13 cellular contexts compared by ENCODE assay signal in the genomic region with DNA sequence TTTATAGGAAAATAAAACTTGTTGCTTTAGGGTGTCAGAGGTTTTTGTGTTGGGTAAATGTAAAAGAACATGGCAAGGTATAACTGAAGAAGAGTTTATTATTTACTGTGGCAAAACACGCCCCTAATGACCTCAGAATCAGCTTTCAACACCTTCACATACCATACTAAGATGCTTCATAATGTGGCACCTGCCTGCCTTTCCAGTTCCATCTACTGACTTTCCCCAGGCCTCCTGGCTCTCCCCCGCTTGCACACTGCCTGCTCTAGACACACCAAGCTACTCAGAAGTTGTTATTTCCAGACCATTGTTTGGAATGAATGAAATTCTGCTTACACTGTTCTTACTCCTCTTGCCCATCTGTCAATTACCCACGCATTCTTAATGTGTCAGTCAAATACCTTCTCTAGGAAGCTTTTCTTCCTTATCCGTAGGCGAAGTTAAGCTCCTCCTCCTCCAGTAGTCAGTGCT. TPM values are rescaled to one million over a fixed set of nuclear protein-coding genes. Genes with fewer than 3 reads are reported as not detected.
A peak's percentile ranks its signal among the peaks of the same experiment; 100 is the strongest.
DNase-seq lines count a peak whose midpoint lies in the region; ATAC-seq and TF ChIP-seq lines count a peak whose summit lies in the region.
"Had no signal": no experiment of that assay in that cellular context is flagged by ENCODE, and none has a peak within 500 bp of the region (broad histone marks: within the 10 kb centered on the region; RNA-seq: fewer than 3 reads in every experiment).

No MANE protein-coding gene starts in this region.

- ATAC-seq in activated T-cell treated with anti-CD3 and anti-CD28 coated beads, Interleukin-2, amount 50 U/mL, for 72 hours (replicated peaks in 1 of 2) = no peak

- peak overlapping the region; percentile 21 to 29 for H3K4me3 Mint-ChIP-seq in activated T-cell treated with anti-CD3 and anti-CD28 coated beads, Interleukin-2, amount 50 U/mL, for 72 hours
- H3K4me3 Mint-ChIP-seq in activated CD4-positive, alpha-beta memory T cell treated with anti-CD3 and anti-CD28 coated beads for 36 hours = peak overlapping the region; percentile 17
- H3K4me3 Mint-ChIP-seq in immature natural killer cell = peak overlapping the region; percentile 12 to 45 (median 33)
- H3K4me3 Mint-ChIP-seq in type B pancreatic cell = peak overlapping the region; percentile 80
- H3K4me3 Mint-ChIP-seq: dendritic cell treated with granulocyte-macrophage colony-stimulating factor and Interleukin-4, amounts not matched to agents 40 ng/mL and 50 ng/mL, for 4 days had no signal

- no peak for TF ChIP-seq CTCF in type B pancreatic cell (conservative IDR thresholded peaks at IDR 0.05)

- intact Hi-C loops in activated CD4-positive, alpha-beta memory T cell treated with anti-CD3 and anti-CD28 coated beads for 36 hours (cut with micrococcal nuclease) = loop anchor here (2.0 kb wide), 1 partner anchor 174 kb away; no protein-coding TSS in a partner anchor

- H3K36me3 Mint-ChIP-seq in activated T-cell treated with anti-CD3 and anti-CD28 coated beads, Interleukin-2, amount 50 U/mL, for 72 hours (ENCODE audit: insufficient read depth in 2 of 2) = no peaks in the 10 kb centered on the region
- no peaks in the 10 kb centered on the region for H3K36me3 Mint-ChIP-seq in activated CD4-positive, alpha-beta memory T cell treated with anti-CD3 and anti-CD28 coated beads for 36 hours
- no peaks in the 10 kb centered on the region for H3K36me3 Mint-ChIP-seq in immature natural killer cell
- H3K36me3 Mint-ChIP-seq in type B pancreatic cell = peaks cover 3% of the 10 kb centered on the region

- no peaks in the 10 kb centered on the region for H3K9me3 Mint-ChIP-seq in activated T-cell treated with anti-CD3 and anti-CD28 coated beads, Interleukin-2, amount 50 U/mL, for 72 hours
- H3K9me3 Mint-ChIP-seq in activated CD4-positive, alpha-beta memory T cell treated with anti-CD3 and anti-CD28 coated beads for 36 hours = no peaks in the 10 kb centered on the region
- H3K9me3 Mint-ChIP-seq in immature natural killer cell = peaks cover 0 to 2% (median 0%) of the 10 kb centered on the region in 6 donors
- H3K9me3 Mint-ChIP-seq in type B pancreatic cell = no peaks in the 10 kb centered on the region
- H3K9me3 Mint-ChIP-seq: dendritic cell treated with granulocyte-macrophage colony-stimulating factor and Interleukin-4, amounts not matched to agents 40 ng/mL and 50 ng/mL, for 4 days had no signal

- H3K4me1 Mint-ChIP-seq in activated T-cell treated with anti-CD3 and anti-CD28 coated beads, Interleukin-2, amount 50 U/mL, for 72 hours (ENCODE audit: low read depth) = peaks cover 13% of the 10 kb centered on the region
- peaks cover 10% of the 10 kb centered on the region for H3K4me1 Mint-ChIP-seq in activated CD4-positive, alpha-beta memory T cell treated with anti-CD3 and anti-CD28 coated beads for 36 hours (ENCODE audit: low read depth)
- H3K4me1 Mint-ChIP-seq in immature natural killer cell (peaks cover 5 to 15% of the 10 kb centered on the region in 2 donors), type B pancreatic cell (ENCODE audit: unreplicated experiment) (peaks cover 4% of the 10 kb centered on the region)

- CTCF ChIA-PET in activated CD4-positive, alpha-beta memory T cell treated with anti-CD3 and anti-CD28 coated beads for 36 hours (lab: Charles Lee) = interaction anchor here (1.0 kb wide), 1 partner anchor 251 kb away, joined by 3 read pairs; no protein-coding TSS in a partner anchor

- DNase-seq in activated T-cell treated with anti-CD3 and anti-CD28 coated beads, Interleukin-2, amount 50 U/mL, for 72 hours = no peak
- DNase-seq in activated T-cell treated with anti-CD3 and anti-CD28 coated beads, Interleukin-2, amount 50 U/mL, for 1 hour = no peak
- no peak for DNase-seq in activated CD4-positive, alpha-beta memory T cell treated with anti-CD3 and anti-CD28 coated beads for 36 hours
- DNase-seq in immature natural killer cell (no peak), type B pancreatic cell (ENCODE audit: extremely low spot score, unreplicated experiment) (no peak), occipital lobe (lab: John Stamatoyannopoulos, UW) (no peak), GF-D8 (lab: John Stamatoyannopoulos, UW) (no peak), NCI-H2081 (lab: John Stamatoyannopoulos, UW) (no peak)
- DNase-seq: activated naive CD4-positive, alpha-beta T cell treated with Interleukin-2 at 50 U/mL for 16 hours; GM23248; mammary epithelial cell; testis had no signal

- POLR2A ChIA-PET in activated CD4-positive, alpha-beta memory T cell treated with anti-CD3 and anti-CD28 coated beads for 36 hours (lab: Charles Lee) = no interaction called here

- H3K27me3 Mint-ChIP-seq in activated T-cell treated with anti-CD3 and anti-CD28 coated beads, Interleukin-2, amount 50 U/mL, for 72 hours (ENCODE audit: low read depth) = peaks cover 29% of the 10 kb centered on the region
- H3K27me3 Mint-ChIP-seq in activated CD4-positive, alpha-beta memory T cell treated with anti-CD3 and anti-CD28 coated beads for 36 hours = peaks cover 22% of the 10 kb centered on the region
- H3K27me3 Mint-ChIP-seq in immature natural killer cell (ENCODE audit: low read depth in 3 of 3) (peaks cover 2 to 12% (median 3%) of the 10 kb centered on the region in 3 donors), type B pancreatic cell (peaks cover 22% of the 10 kb centered on the region)

- no peak overlapping the region for H3K27ac Mint-ChIP-seq in activated T-cell treated with anti-CD3 and anti-CD28 coated beads, Interleukin-2, amount 50 U/mL, for 72 hours
- no peak overlapping the region for H3K27ac Mint-ChIP-seq in activated CD4-positive, alpha-beta memory T cell treated with anti-CD3 and anti-CD28 coated beads for 36 hours
- H3K27ac Mint-ChIP-seq in immature natural killer cell (no peak overlapping the region), type B pancreatic cell (peak overlapping the region; percentile 75)
- H3K27ac Mint-ChIP-seq: dendritic cell treated with granulocyte-macrophage colony-stimulating factor and Interleukin-4, amounts not matched to agents 40 ng/mL and 50 ng/mL, for 4 days had no signal

RNA-seq across cellular contexts. Expression of a gene that starts 1.8 kb away (rescaled TPM):
- total RNA-seq in activated T-cell treated with anti-CD3 and anti-CD28 coated beads, Interleukin-2, amount 50 U/mL, for 72 hours = 1 to 10 TPM; 8.3 to 9.7 TPM
- 10 to 100 TPM; 10.6 to 11.0 TPM for total RNA-seq in activated CD4-positive, alpha-beta memory T cell treated with anti-CD3 and anti-CD28 coated beads for 36 hours
- 1 to 10 TPM in 1 of 3 donors, under 1 TPM in 1, not detected in 1; 0.28 to 2.3 TPM for polyA plus RNA-seq in immature natural killer cell
- total RNA-seq in type B pancreatic cell (ENCODE audit: low replicate concordance) (11.5 and 13.5 TPM in 2 replicates), occipital lobe (191 TPM)

Comparison
In these comparisons a context has a peak if more than half of its experiments do, and no peak if none do; other contexts are left out.
1. H3K4me3 Mint-ChIP-seq: peak in every context shown above with its lines; median percentile 80 in type B pancreatic cell; 33 in immature natural killer cell; 25 in activated T-cell treated with anti-CD3 and anti-CD28 coated beads, Interleukin-2, amount 50 U/mL, for 72 hours; 17 in activated CD4-positive, alpha-beta memory T cell treated with anti-CD3 and anti-CD28 coated beads for 36 hours.
2. RNA of a gene that starts 1.8 kb away (total RNA-seq): 191 TPM in occipital lobe (single experiment); 11.5 to 13.5 TPM in type B pancreatic cell, 10.6 to 11.0 TPM in activated CD4-positive, alpha-beta memory T cell treated with anti-CD3 and anti-CD28 coated beads for 36 hours and 8.3 to 9.7 TPM in activated T-cell treated with anti-CD3 and anti-CD28 coated beads, Interleukin-2, amount 50 U/mL, for 72 hours; every median in the first group is over 10 times any median in the second.